Comparison of ENCODE assay signal across 8 cellular contexts in the genomic region with DNA sequence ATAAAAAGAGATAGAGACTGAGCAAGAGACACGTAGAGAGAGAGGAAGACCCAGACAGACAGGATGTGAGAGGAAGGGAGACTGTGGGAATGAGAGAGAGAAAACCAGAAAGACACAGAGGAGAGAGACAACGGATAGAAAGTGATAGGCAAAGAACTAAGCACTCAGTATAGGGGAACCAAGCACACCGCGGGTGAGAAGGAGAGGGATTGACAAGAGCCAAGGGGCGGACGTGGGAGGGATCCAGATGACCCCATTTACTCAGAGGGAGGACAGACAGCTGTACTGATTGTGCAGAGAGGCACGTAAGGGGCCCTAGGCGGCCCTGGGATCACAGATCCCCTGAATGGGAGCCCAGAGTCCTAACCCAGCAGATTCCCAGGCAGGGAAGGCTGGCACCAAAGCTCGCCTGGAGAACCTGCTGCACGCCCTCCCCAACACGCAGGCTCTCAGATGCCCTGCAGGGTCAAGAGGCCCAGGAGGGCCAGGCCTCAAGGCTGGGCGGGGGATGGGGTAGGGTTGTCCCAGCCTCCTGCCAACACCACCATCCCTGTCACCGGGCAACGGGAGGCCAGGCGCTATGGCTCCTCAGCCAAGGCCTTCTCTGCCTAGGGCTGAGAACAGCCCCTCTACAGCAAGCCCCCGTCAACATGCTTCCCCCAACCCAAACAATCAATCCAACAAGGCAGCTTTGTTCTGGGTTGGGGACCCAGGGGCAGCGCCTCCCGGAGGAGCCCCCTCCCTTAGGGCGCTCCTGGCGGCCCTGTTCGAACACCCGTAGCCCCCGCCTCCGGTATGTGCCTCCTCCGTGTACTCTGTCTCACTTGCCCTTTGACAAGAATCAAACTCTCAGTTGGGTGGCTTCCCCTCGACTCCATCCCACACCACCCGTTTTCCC. TPM values are rescaled to one million over a fixed set of nuclear protein-coding genes. Genes with fewer than 3 reads are reported as not detected.
DNase-seq lines count a peak whose midpoint lies in the region; ATAC-seq lines count a peak whose summit lies in the region.

No MANE protein-coding gene starts in this region.

- H3K27me3 Mint-ChIP-seq in activated CD8-positive, alpha-beta T cell treated with anti-CD3 and anti-CD28 coated beads, Interleukin-2, amount 10 ng/mL, durations not matched to agents 7 days and 5 days (ENCODE audit: low read depth) = peaks cover 27% of the 10 kb centered on the region

- CTCF ChIA-PET in activated CD8-positive, alpha-beta T cell treated with anti-CD3 and anti-CD28 coated beads, Interleukin-2, amount 10 ng/mL, durations not matched to agents 7 days and 5 days (lab: Charles Lee) = interaction anchor here (0.9 to 2.0 kb wide), 3 partner anchors 32 to 70 kb away, joined by 3 to 4 read pairs (median 3); partner anchors contain the start of genes CCDC142 and TTC31

- DNase-seq in Ammon's horn (ENCODE audit: low spot score) (peak; percentile 48), iPS-NIHi7 (ENCODE audit: extremely low spot score) (peak; percentile 32), GM19238 (ENCODE audit: insufficient read length, low spot score) (no peak), HT-29 (ENCODE audit: low spot score) (no peak)
- DNase-seq in activated CD8-positive, alpha-beta T cell treated with anti-CD3 and anti-CD28 coated beads, Interleukin-2, amount 10 ng/mL, durations not matched to agents 7 days and 5 days = peak; percentile 36

- H3K27ac ChIP-seq in temporal lobe (ENCODE audit: low read depth, low read length) = peak overlapping the region; percentile 9

- no peaks in the 10 kb centered on the region for H3K9me3 Mint-ChIP-seq in activated CD8-positive, alpha-beta T cell treated with anti-CD3 and anti-CD28 coated beads, Interleukin-2, amount 10 ng/mL, durations not matched to agents 7 days and 5 days (ENCODE audit: insufficient read depth)

- H3K4me3 Mint-ChIP-seq in activated CD8-positive, alpha-beta T cell treated with anti-CD3 and anti-CD28 coated beads, Interleukin-2, amount 10 ng/mL, durations not matched to agents 7 days and 5 days = peak overlapping the region; percentile 60

- H3K27ac Mint-ChIP-seq in activated CD8-positive, alpha-beta T cell treated with anti-CD3 and anti-CD28 coated beads, Interleukin-2, amount 10 ng/mL, durations not matched to agents 7 days and 5 days = peak overlapping the region; percentile 87

- POLR2A ChIA-PET in activated CD8-positive, alpha-beta T cell treated with anti-CD3 and anti-CD28 coated beads, Interleukin-2, amount 10 ng/mL, durations not matched to agents 7 days and 5 days (lab: Charles Lee) = interaction anchor here (0.9 to 1.5 kb wide), 2 partner anchors 21 to 81 kb away, joined by 3 to 4 read pairs; partner anchors contain the start of gene MRPL53

- H3K4me1 Mint-ChIP-seq in activated CD8-positive, alpha-beta T cell treated with anti-CD3 and anti-CD28 coated beads, Interleukin-2, amount 10 ng/mL, durations not matched to agents 7 days and 5 days (ENCODE audit: low read depth) = peaks cover 43% of the 10 kb centered on the region

- ATAC-seq in GM21529 (IDR thresholded peaks at IDR 0.05; ENCODE audit: unreplicated experiment) (peak; percentile 18), GM18861 (IDR thresholded peaks at IDR 0.05; ENCODE audit: unreplicated experiment) (no peak)
- no peak for ATAC-seq in activated CD8-positive, alpha-beta T cell treated with anti-CD3 and anti-CD28 coated beads, Interleukin-2, amount 10 ng/mL, durations not matched to agents 7 days and 5 days

- peaks cover 17% of the 10 kb centered on the region for H3K36me3 Mint-ChIP-seq in activated CD8-positive, alpha-beta T cell treated with anti-CD3 and anti-CD28 coated beads, Interleukin-2, amount 10 ng/mL, durations not matched to agents 7 days and 5 days (ENCODE audit: low read depth)

RNA-seq across cellular contexts. Expression of gene LOXL3, which starts 0.6 kb away (rescaled TPM):
- total RNA-seq in activated CD8-positive, alpha-beta T cell treated with anti-CD3 and anti-CD28 coated beads, Interleukin-2, amount 10 ng/mL, durations not matched to agents 7 days and 5 days = under 1 TPM; 0.21 to 0.23 TPM
- 11.1 TPM for total RNA-seq in temporal lobe
- total RNA-seq in HT-29 (2014; rRNA removed; shearing (Covaris generic)) = 0.74 and 2.2 TPM in 2 replicates

RNA-seq across cellular contexts. Expression of gene DOK1, which starts 1.4 kb away (rescaled TPM):
- total RNA-seq in activated CD8-positive, alpha-beta T cell treated with anti-CD3 and anti-CD28 coated beads, Interleukin-2, amount 10 ng/mL, durations not matched to agents 7 days and 5 days = 10 to 100 TPM; 32.4 to 35.9 TPM
- 3.4 TPM for total RNA-seq in temporal lobe
- total RNA-seq in HT-29 (2014; rRNA removed; shearing (Covaris generic)) = 17.9 and 18.3 TPM in 2 replicates

RNA-seq across cellular contexts. Expression of gene HTRA2, which starts 23.4 kb away (rescaled TPM):
- total RNA-seq in activated CD8-positive, alpha-beta T cell treated with anti-CD3 and anti-CD28 coated beads, Interleukin-2, amount 10 ng/mL, durations not matched to agents 7 days and 5 days = 10 to 100 TPM; 48.0 to 49.4 TPM
- 36.6 TPM for total RNA-seq in temporal lobe
- total RNA-seq in HT-29 (2014; rRNA removed; shearing (Covaris generic)) = 44.7 and 49.2 TPM in 2 replicates

RNA-seq across cellular contexts. Expression of gene AUP1, which starts 23.7 kb away (rescaled TPM):
- total RNA-seq in activated CD8-positive, alpha-beta T cell treated with anti-CD3 and anti-CD28 coated beads, Interleukin-2, amount 10 ng/mL, durations not matched to agents 7 days and 5 days = 100 to 1,000 TPM; 119 to 123 TPM
- 36.1 TPM for total RNA-seq in temporal lobe
- total RNA-seq in HT-29 (2014; rRNA removed; shearing (Covaris generic)) = 222 and 224 TPM in 2 replicates

RNA-seq across cellular contexts. Expression of gene DQX1, which starts 27.1 kb away (rescaled TPM):
- under 1 TPM; 0.18 TPM for total RNA-seq in activated CD8-positive, alpha-beta T cell treated with anti-CD3 and anti-CD28 coated beads, Interleukin-2, amount 10 ng/mL, durations not matched to agents 7 days and 5 days
- total RNA-seq in temporal lobe = 0.98 TPM
- total RNA-seq in HT-29 (2014; rRNA removed; shearing (Covaris generic)) = 0.47 and 1.3 TPM in 2 replicates

Comparison
In these comparisons a context has a peak if more than half of its experiments do, and no peak if none do; other contexts are left out.
1. DNase-seq: peak in Ammon's horn (single experiment), activated CD8-positive, alpha-beta T cell treated with anti-CD3 and anti-CD28 coated beads, Interleukin-2, amount 10 ng/mL, durations not matched to agents 7 days and 5 days (single experiment) and iPS-NIHi7 (single experiment); none in GM19238 (single experiment) and HT-29 (single experiment).